8 cellular contexts compared by ENCODE assay signal in genomic region chr5:42889311-42889933, GRCh38.
A peak's percentile ranks its signal among the peaks of the same experiment; 100 is the strongest.
DNase-seq lines count a peak whose midpoint lies in the region; ATAC-seq and TF ChIP-seq lines count a peak whose summit lies in the region.

No MANE protein-coding gene starts in this region.

- peak; percentile 97 for TF ChIP-seq CTCF in PC-3 (conservative IDR thresholded peaks at IDR 0.05; ENCODE audit: low read depth, low read length)
- peak; percentile 97 for TF ChIP-seq CTCF in fibroblast of pulmonary artery (IDR thresholded peaks at IDR 0.05; ENCODE audit: low read length, missing control alignments)
- peak; percentile 95 for TF ChIP-seq CTCF in neural progenitor cell (IDR thresholded peaks at IDR 0.05)
- peak; percentile 81 to 93 (median 84) for TF ChIP-seq CTCF in tibial nerve (IDR thresholded peaks at IDR 0.05)

- no peaks in the 10 kb centered on the region for H3K36me3 Mint-ChIP-seq in neural progenitor cell

- no peaks in the 10 kb centered on the region for H3F3A ChIP-seq in PC-3 (ENCODE audit: low read length, unreplicated experiment)
- H3F3A ChIP-seq in neural progenitor cell (ENCODE audit: low read depth): no peaks in the 10 kb centered on the region

- peak; percentile 82 for ATAC-seq in GM21825 (IDR thresholded peaks at IDR 0.05; ENCODE audit: unreplicated experiment)
- peak; percentile 89 for ATAC-seq in PC-3

- intact Hi-C loops in PC-3 (cut with micrococcal nuclease): loop anchor here (1.0 to 10.0 kb wide), 7 partner anchors 117 to 1181 kb away; partner anchors contain the start of gene GHR

- POLR2A ChIA-PET in PC-3 (lab: Charles Lee; ENCODE audit: unreplicated experiment): interaction anchor here (0.7 kb wide), 1 partner anchor 152 kb away, joined by 6 read pairs; no protein-coding TSS in a partner anchor

- H2AFZ ChIP-seq in PC-3 (ENCODE audit: low read length) (no peak overlapping the region), neural progenitor cell (replicated peaks) (no peak overlapping the region)

- CTCF ChIA-PET in PC-3 (lab: Charles Lee): interaction anchor here (0.6 to 1.4 kb wide), 13 partner anchors 20 to 1033 kb away, joined by 3 to 8 read pairs (median 4); no protein-coding TSS in a partner anchor

- H3K4me1 Mint-ChIP-seq in neural progenitor cell: no peaks in the 10 kb centered on the region

- H3K27me3 Mint-ChIP-seq in neural progenitor cell (ENCODE audit: insufficient read depth, low read depth): no peaks in the 10 kb centered on the region

- DNase-seq in GDM1 (lab: John Stamatoyannopoulos, UW) (peak; percentile 31), KG1 (lab: John Stamatoyannopoulos, UW) (peak; percentile 50), PC-3 (peak; percentile 96), fibroblast of pulmonary artery (ENCODE audit: low read depth) (peak; percentile 83), neural progenitor cell (ENCODE audit: low spot score) (peak; percentile 81), tibial nerve (ENCODE audit: low spot score in 2 of 2) (peak; percentile 74 to 93)
- peak; percentile 75 to 78 for DNase-seq in activated T-cell treated with anti-CD3 and anti-CD28 coated beads, Interleukin-2, amount 50 U/mL, for 48 hours

- H3K9me3 ChIP-seq in PC-3 (ENCODE audit: low read length): no peaks in the 10 kb centered on the region
- no peaks in the 10 kb centered on the region for H3K9me3 ChIP-seq in neural progenitor cell (ENCODE audit: low read depth)
- no peaks in the 10 kb centered on the region for H3K9me3 ChIP-seq in tibial nerve

- H3K36me3 ChIP-seq in PC-3 (ENCODE audit: low read depth, low read length) (no peaks in the 10 kb centered on the region), neural progenitor cell (no peaks in the 10 kb centered on the region), tibial nerve (no peaks in the 10 kb centered on the region)

- no peak for TF ChIP-seq POLR2A in tibial nerve (IDR thresholded peaks at IDR 0.05)

- H3K4me1 ChIP-seq in PC-3 (ENCODE audit: insufficient read depth, low read length) (peaks cover 20% of the 10 kb centered on the region), neural progenitor cell (no peaks in the 10 kb centered on the region), tibial nerve (peaks cover 0 to 8% (median 0%) of the 10 kb centered on the region in 4 donors)

- BruUV-seq in PC-3 (replicated peaks; lab: Mats Ljungman, UMichigan): no TSS peak

- no peak overlapping the region for H3K4me3 ChIP-seq in PC-3 (ENCODE audit: low read length)
- H3K4me3 ChIP-seq in fibroblast of pulmonary artery (replicated peaks; ENCODE audit: low read depth, low read length): no peak overlapping the region
- H3K4me3 ChIP-seq in neural progenitor cell: no peak overlapping the region
- no peak overlapping the region for H3K4me3 ChIP-seq in tibial nerve

- H3K27me3 ChIP-seq in PC-3 (ENCODE audit: low read length): no peaks in the 10 kb centered on the region
- no peaks in the 10 kb centered on the region for H3K27me3 ChIP-seq in neural progenitor cell
- H3K27me3 ChIP-seq in tibial nerve: no peaks in the 10 kb centered on the region

- H3K79me2 ChIP-seq in PC-3 (ENCODE audit: low read length) (no peaks in the 10 kb centered on the region), neural progenitor cell (ENCODE audit: low read depth) (no peaks in the 10 kb centered on the region)

- H3K27ac Mint-ChIP-seq in neural progenitor cell: no peak overlapping the region

- H4K20me1 ChIP-seq in PC-3 (ENCODE audit: low read length) (no peaks in the 10 kb centered on the region), neural progenitor cell (ENCODE audit: low read depth) (no peaks in the 10 kb centered on the region)

- WGBS in tibial nerve, 2 donors: 20 to 30% methylated on average over 4 of the region's 4 CpGs

- H3K4me2 ChIP-seq in PC-3 (ENCODE audit: low read length): no peak overlapping the region
- no peak overlapping the region for H3K4me2 ChIP-seq in neural progenitor cell

- no peak overlapping the region for H3K4me3 Mint-ChIP-seq in neural progenitor cell

- TF ChIP-seq EP300 in tibial nerve (IDR thresholded peaks at IDR 0.05): peak in 1 of 2 donors; percentile 51

- H3K9ac ChIP-seq in PC-3 (ENCODE audit: low read length) (no peak overlapping the region), neural progenitor cell (no peak overlapping the region)

- no peaks in the 10 kb centered on the region; the same call in 1 of the 2 replicates for H3K9me2 ChIP-seq in PC-3 (replicated peaks; ENCODE audit: low read length)

- H3K9me3 Mint-ChIP-seq in neural progenitor cell: no peaks in the 10 kb centered on the region

- H3K27ac ChIP-seq in PC-3 (ENCODE audit: low read length) (no peak overlapping the region), neural progenitor cell (no peak overlapping the region), tibial nerve (peak overlapping the region in 1 of 4 donors; percentile 10)

Comparison
In these comparisons a context has a peak if more than half of its experiments do, and no peak if none do; other contexts are left out.
1. DNase-seq: peak in every context shown above with its lines; median percentile 96 in PC-3; 84 in tibial nerve; 83 in fibroblast of pulmonary artery; 81 in neural progenitor cell; 76 in activated T-cell treated with anti-CD3 and anti-CD28 coated beads, Interleukin-2, amount 50 U/mL, for 48 hours; 50 in KG1; 31 in GDM1.